17 cellular contexts compared by ENCODE assay signal in genomic region chr3:111799951-111800350, GRCh38. TPM values are rescaled to one million over a fixed set of nuclear protein-coding genes. Genes with fewer than 3 reads are reported as not detected.
A peak's percentile ranks its signal among the peaks of the same experiment; 100 is the strongest.
DNase-seq lines count a peak whose midpoint lies in the region; ATAC-seq, FAIRE-seq and TF ChIP-seq lines count a peak whose summit lies in the region.
"Had no signal": no experiment of that assay in that cellular context is flagged by ENCODE, and none has a peak within 500 bp of the region (broad histone marks: within the 10 kb centered on the region; RNA-seq: fewer than 3 reads in every experiment).

No MANE protein-coding gene starts in this region.

- TF ChIP-seq POLR2A in breast epithelium (IDR thresholded peaks at IDR 0.05) (no peak), right lobe of liver (IDR thresholded peaks at IDR 0.05) (no peak), uterus (IDR thresholded peaks at IDR 0.05) (no peak)

- 68% methylated on average over 6 of the region's 6 CpGs for WGBS in right lobe of liver (ENCODE audit: insufficient coverage, low coverage, low lambda C conversion rate, missing lambda C conversion rate)

- no peak for ATAC-seq in right lobe of liver

- H3K4me3 Mint-ChIP-seq in MCF 10A (ENCODE audit: unreplicated experiment): no peak overlapping the region
- H3K4me3 Mint-ChIP-seq: B cell; CD4-positive, alpha-beta T cell; H9 had no signal

- peaks cover 47% of the 10 kb centered on the region for H3K4me1 Mint-ChIP-seq in MCF 10A (ENCODE audit: insufficient read depth, unreplicated experiment)
- H3K4me1 Mint-ChIP-seq: B cell, H9 had no signal

- DNase-seq in MCF 10A (ENCODE audit: unreplicated experiment): peak; percentile 12
- DNase-seq in breast epithelium (ENCODE audit: low spot score in 2 of 2): no peak
- DNase-seq in epithelial cell of esophagus (ENCODE audit: low read depth): peak; percentile 68
- DNase-seq in right lobe of liver: no peak
- no peak for DNase-seq in uterus
- DNase-seq in kidney: no peak
- DNase-seq in NCI-H524 (lab: John Stamatoyannopoulos, UW): no peak
- no peak for DNase-seq in urothelium cell line (ENCODE audit: low spot score)
- DNase-seq: C1 segment of cervical spinal cord; CD4-positive, alpha-beta T cell; GF-D8; GOT3; H9 had no signal

- no peak overlapping the region for H3K4me3 ChIP-seq in breast epithelium
- no peak overlapping the region for H3K4me3 ChIP-seq in epithelial cell of esophagus (ENCODE audit: low read length)
- H3K4me3 ChIP-seq in right lobe of liver: no peak overlapping the region
- H3K4me3 ChIP-seq in uterus: no peak overlapping the region
- H3K4me3 ChIP-seq in kidney (ENCODE audit: low read length in 2 of 2): no peak overlapping the region

- H3K9me3 Mint-ChIP-seq in MCF 10A (ENCODE audit: unreplicated experiment): no peaks in the 10 kb centered on the region
- H3K9me3 Mint-ChIP-seq: H9 had no signal

- H3K27ac Mint-ChIP-seq in MCF 10A (ENCODE audit: low read depth, unreplicated experiment): peak overlapping the region; percentile 99
- H3K27ac Mint-ChIP-seq: B cell; CD4-positive, alpha-beta T cell; H9 had no signal

- FAIRE-seq in kidney (lab: Jason Lieb, UNC) (no peak), urothelium cell line (lab: Jason Lieb, UNC) (no peak)
- FAIRE-seq: GM19239, HTR-8/SVneo had no signal

- no peak for TF ChIP-seq CTCF in MCF 10A (IDR thresholded peaks at IDR 0.05; ENCODE audit: unreplicated experiment)
- no peak for TF ChIP-seq CTCF in breast epithelium (IDR thresholded peaks at IDR 0.05)
- TF ChIP-seq CTCF in epithelial cell of esophagus (IDR thresholded peaks at IDR 0.05; ENCODE audit: insufficient read depth, low read depth, low read length, missing control alignments): no peak
- TF ChIP-seq CTCF in right lobe of liver (IDR thresholded peaks at IDR 0.05): no peak
- TF ChIP-seq CTCF in uterus (IDR thresholded peaks at IDR 0.05): no peak
- no peak for TF ChIP-seq CTCF in kidney (IDR thresholded peaks at IDR 0.05; ENCODE audit: borderline replicate concordance, extremely low read depth, insufficient read depth)

- peaks cover 0 to 9% of the 10 kb centered on the region in 2 donors for H3K4me1 ChIP-seq in breast epithelium
- peaks cover 0 to 38% (median 9%) of the 10 kb centered on the region in 4 donors for H3K4me1 ChIP-seq in right lobe of liver
- H3K4me1 ChIP-seq in uterus: peaks cover 0 to 8% of the 10 kb centered on the region in 2 donors
- H3K4me1 ChIP-seq in kidney (ENCODE audit: control insufficient read depth in 1 of 2, insufficient read depth in 1 of 2, low read depth in 1 of 2, low read length in 2 of 2): peaks cover 8 to 18% of the 10 kb centered on the region in 2 donors

- H3K36me3 Mint-ChIP-seq in MCF 10A (ENCODE audit: insufficient read depth, unreplicated experiment): peaks cover 11% of the 10 kb centered on the region

- no peak overlapping the region for H3K9ac ChIP-seq in kidney (ENCODE audit: low read length in 2 of 2)

- POLR2A ChIA-PET in MCF 10A (lab: Yijun Ruan, JAX): interaction anchor here (0.8 to 7.2 kb wide), 9 partner anchors 10 to 63 kb away, joined by 3 to 245 read pairs (median 6); partner anchors contain the start of gene PHLDB2

- H3K27me3 ChIP-seq in breast epithelium: no peaks in the 10 kb centered on the region
- no peaks in the 10 kb centered on the region for H3K27me3 ChIP-seq in right lobe of liver
- no peaks in the 10 kb centered on the region for H3K27me3 ChIP-seq in uterus

- no TSS peak for BruUV-seq in MCF 10A (replicated peaks; lab: Mats Ljungman, UMichigan)

- intact Hi-C loops in MCF 10A (cut with micrococcal nuclease) (loop anchor here (5.0 kb wide), 1 partner anchor 223 kb away; no protein-coding TSS in a partner anchor), breast epithelium (cut with DNase I; ENCODE audit: low total_unique reads) (no loop called here), right lobe of liver (cut with DNase I) (no loop called here), uterus (cut with DNase I; ENCODE audit: low total_unique reads) (no loop called here), kidney (cut with DNase I) (no loop called here)

- no peak overlapping the region for H3K27ac ChIP-seq in breast epithelium
- peak overlapping the region; percentile 28 to 68 (median 61) for H3K27ac ChIP-seq in right lobe of liver
- peak overlapping the region; percentile 70 to 86 for H3K27ac ChIP-seq in uterus
- H3K27ac ChIP-seq in kidney (ENCODE audit: low read depth in 2 of 2, low read length in 2 of 2): no peak overlapping the region
- H3K27ac ChIP-seq: 22Rv1 had no signal

- no peaks in the 10 kb centered on the region for H3K27me3 Mint-ChIP-seq in MCF 10A (ENCODE audit: insufficient read depth, unreplicated experiment)
- H3K27me3 Mint-ChIP-seq: B cell; CD4-positive, alpha-beta T cell had no signal

- CTCF ChIA-PET in MCF 10A (lab: Yijun Ruan, JAX): interaction anchor here (0.5 to 6.0 kb wide), 3 partner anchors 61 to 245 kb away, joined by 3 to 60 read pairs (median 51); partner anchors contain the start of gene PHLDB2

- H3K9me3 ChIP-seq in breast epithelium (no peaks in the 10 kb centered on the region), right lobe of liver (no peaks in the 10 kb centered on the region), uterus (no peaks in the 10 kb centered on the region), kidney (ENCODE audit: control insufficient read depth in 1 of 2, low read length in 2 of 2) (no peaks in the 10 kb centered on the region)

- no peaks in the 10 kb centered on the region for H3K36me3 ChIP-seq in breast epithelium
- no peaks in the 10 kb centered on the region for H3K36me3 ChIP-seq in right lobe of liver
- no peaks in the 10 kb centered on the region for H3K36me3 ChIP-seq in uterus
- H3K36me3 ChIP-seq in kidney (ENCODE audit: control insufficient read depth in 1 of 2, insufficient read depth in 2 of 2, low read length in 2 of 2): no peaks in the 10 kb centered on the region

RNA-seq across cellular contexts. Expression of gene PHLDB2, which starts 59.1 kb away (rescaled TPM):
- total RNA-seq in MCF 10A (2022): 89.8 and 109 TPM in 2 replicates
- 10 to 100 TPM; 53.1 to 94.4 (median 65.0) TPM for total RNA-seq in breast epithelium
- total RNA-seq in right lobe of liver: 10 to 100 TPM; 21.9 to 40.6 (median 31.2) TPM
- 100 to 1,000 TPM in 1 of 4 donors, 10 to 100 TPM in 3; 56.9 to 108 (median 68.7) TPM for total RNA-seq in uterus
- total RNA-seq in kidney: 85.6 TPM
- 28.0 TPM for polyA plus RNA-seq in kidney (ENCODE audit: insufficient read depth, low read depth, low replicate concordance)

Comparison
In these comparisons a context has a peak if more than half of its experiments do, and no peak if none do; other contexts are left out.
1. DNase-seq: peak in MCF 10A (single experiment) and epithelial cell of esophagus (single experiment); none in breast epithelium (0 of 2), right lobe of liver (0 of 3), uterus (0 of 2), kidney (single experiment), NCI-H524 (0 of 2) and urothelium cell line (single experiment).
2. H3K27ac ChIP-seq: peak in right lobe of liver (3 of 3) and uterus (2 of 2); none in breast epithelium (0 of 2) and kidney (0 of 2).